Comparison of ENCODE assay signal across 17 cellular contexts in genomic region chr13:91296011-91296410, GRCh38.
"Had no signal": no experiment of that assay in that cellular context is flagged by ENCODE, and none has a peak within 500 bp of the region (broad histone marks: within the 10 kb centered on the region; RNA-seq: fewer than 3 reads in every experiment).

No MANE protein-coding gene starts in this region.

- H3K9me3 Mint-ChIP-seq: endodermal cell; naive thymus-derived CD4-positive, alpha-beta T cell; type B pancreatic cell had no signal

- H3K4me3 Mint-ChIP-seq: endodermal cell; naive thymus-derived CD4-positive, alpha-beta T cell; type B pancreatic cell had no signal

- H3K4me1 ChIP-seq: foreskin keratinocyte had no signal

- H3K4me3 ChIP-seq: hepatocyte, lung had no signal

- H3K4me1 Mint-ChIP-seq: endodermal cell; naive thymus-derived CD4-positive, alpha-beta T cell had no signal

- H3K27ac Mint-ChIP-seq: endodermal cell; naive thymus-derived CD4-positive, alpha-beta T cell; type B pancreatic cell had no signal

- ATAC-seq: foreskin keratinocyte; left cardiac atrium; left ventricle myocardium superior; naive thymus-derived CD4-positive, alpha-beta T cell; sciatic nerve had no signal

- H3K27me3 ChIP-seq: foreskin keratinocyte, hepatocyte had no signal

- H3K27ac ChIP-seq: foreskin keratinocyte, hepatocyte had no signal

- DNase-seq: effector CD4-positive, alpha-beta T cell; endodermal cell; erythroblast; foreskin keratinocyte; head of caudate nucleus; kidney; left cardiac atrium; left ventricle myocardium superior; mesenchymal stem cell; naive thymus-derived CD4-positive, alpha-beta T cell; posterior cingulate gyrus; stimulated activated CD4-positive, alpha-beta T cell treated with anti-CD3 and anti-CD28 coated beads, Interleukin-2, amount 100 ng/mL, for 24 hours; stimulated activated naive CD4-positive, alpha-beta T cell had no signal

- H3K36me3 Mint-ChIP-seq: naive thymus-derived CD4-positive, alpha-beta T cell; type B pancreatic cell had no signal
